Comparison of ENCODE assay signal across 20 cellular contexts in genomic region chr14:24885410-24885913, GRCh38.
"Had no signal": no experiment of that assay in that cellular context is flagged by ENCODE, and none has a peak within 500 bp of the region (broad histone marks: within the 10 kb centered on the region; RNA-seq: fewer than 3 reads in every experiment).

No MANE protein-coding gene starts in this region.

- FAIRE-seq: small intestine had no signal

- H3K36me3 ChIP-seq: upper lobe of left lung had no signal

- H3K4me1 Mint-ChIP-seq: activated naive CD8-positive, alpha-beta T cell treated with anti-CD3 and anti-CD28 coated beads, Interleukin-2, amount 10 ng/mL, durations not matched to agents 7 days and 5 days; mesothelial cell of epicardium; stimulated activated naive B cell treated with anti-CD40 and anti-IgM and Interleukin-4, amounts not matched to agents 10 μg/mL and 1 μg/mL and 100 μg/mL, for 72 hours had no signal

- H3K4me3 Mint-ChIP-seq: activated CD4-positive, alpha-beta memory T cell treated with anti-CD3 and anti-CD28 coated beads for 36 hours; activated naive CD4-positive, alpha-beta T cell treated with anti-CD3 and anti-CD28 coated beads for 36 hours; activated naive CD8-positive, alpha-beta T cell treated with anti-CD3 and anti-CD28 coated beads, Interleukin-2, amount 10 ng/mL, durations not matched to agents 7 days and 5 days; activated T-cell treated with anti-CD3 and anti-CD28 coated beads, Interleukin-2, amount 50 U/mL, for 72 hours; mesothelial cell of epicardium; natural killer cell treated with Interleukin-12 subunit alpha and Interleukin-12 subunit beta and Interleukin-15 and Interleukin-18, amount 100 ng/mL, for 72 hours; stimulated activated naive B cell treated with anti-CD40 and anti-IgM and Interleukin-4, amounts not matched to agents 10 μg/mL and 1 μg/mL and 100 μg/mL, for 72 hours had no signal

- DNase-seq: activated CD4-positive, alpha-beta memory T cell treated with anti-CD3 and anti-CD28 coated beads for 36 hours; activated CD4-positive, alpha-beta T cell treated with anti-CD3 and anti-CD28 coated beads for 48 hours; activated CD4-positive, CD25-positive, alpha-beta regulatory T cell; activated effector memory CD4-positive, alpha-beta T cell treated with Interleukin-2 at 50 U/mL for 16 hours; activated naive CD4-positive, alpha-beta T cell treated with anti-CD3 and anti-CD28 coated beads for 36 hours; activated naive CD8-positive, alpha-beta T cell treated with anti-CD3 and anti-CD28 coated beads, Interleukin-2, amount 10 ng/mL, durations not matched to agents 7 days and 5 days; activated T-cell treated with anti-CD3 and anti-CD28 coated beads, Interleukin-2, amount 50 U/mL, for 72 hours; amniotic stem cell; effector CD4-positive, alpha-beta T cell; erythroblast; foreskin fibroblast; left ventricle myocardium inferior; small intestine; stimulated activated CD4-positive, alpha-beta T cell treated with anti-CD3 and anti-CD28 coated beads, Interleukin-2, amount 100 ng/mL, for 24 hours; stimulated activated naive B cell treated with anti-CD40 and anti-IgM and Interleukin-4, amounts not matched to agents 10 μg/mL and 1 μg/mL and 100 μg/mL, for 72 hours; T-helper 1 cell; T-helper 9 cell; upper lobe of left lung had no signal

- H3K4me3 ChIP-seq: left ventricle myocardium inferior, upper lobe of left lung had no signal

- H3K36me3 Mint-ChIP-seq: activated CD4-positive, alpha-beta memory T cell treated with anti-CD3 and anti-CD28 coated beads for 36 hours; activated naive CD8-positive, alpha-beta T cell treated with anti-CD3 and anti-CD28 coated beads, Interleukin-2, amount 10 ng/mL, durations not matched to agents 7 days and 5 days; stimulated activated naive B cell treated with anti-CD40 and anti-IgM and Interleukin-4, amounts not matched to agents 10 μg/mL and 1 μg/mL and 100 μg/mL, for 72 hours had no signal

- H3K27me3 ChIP-seq: upper lobe of left lung had no signal

- H3K27ac ChIP-seq: left ventricle myocardium inferior had no signal

- H3K27ac Mint-ChIP-seq: activated CD4-positive, alpha-beta memory T cell treated with anti-CD3 and anti-CD28 coated beads for 36 hours; activated naive CD4-positive, alpha-beta T cell treated with anti-CD3 and anti-CD28 coated beads for 36 hours; activated naive CD8-positive, alpha-beta T cell treated with anti-CD3 and anti-CD28 coated beads, Interleukin-2, amount 10 ng/mL, durations not matched to agents 7 days and 5 days; activated T-cell treated with anti-CD3 and anti-CD28 coated beads, Interleukin-2, amount 50 U/mL, for 72 hours; mesothelial cell of epicardium; natural killer cell treated with Interleukin-12 subunit alpha and Interleukin-12 subunit beta and Interleukin-15 and Interleukin-18, amount 100 ng/mL, for 72 hours; stimulated activated naive B cell treated with anti-CD40 and anti-IgM and Interleukin-4, amounts not matched to agents 10 μg/mL and 1 μg/mL and 100 μg/mL, for 72 hours had no signal

- H3K4me1 ChIP-seq: upper lobe of left lung had no signal

- H3K9me3 ChIP-seq: upper lobe of left lung had no signal
